1 cellular context compared by ENCODE assay signal in the genomic region with DNA sequence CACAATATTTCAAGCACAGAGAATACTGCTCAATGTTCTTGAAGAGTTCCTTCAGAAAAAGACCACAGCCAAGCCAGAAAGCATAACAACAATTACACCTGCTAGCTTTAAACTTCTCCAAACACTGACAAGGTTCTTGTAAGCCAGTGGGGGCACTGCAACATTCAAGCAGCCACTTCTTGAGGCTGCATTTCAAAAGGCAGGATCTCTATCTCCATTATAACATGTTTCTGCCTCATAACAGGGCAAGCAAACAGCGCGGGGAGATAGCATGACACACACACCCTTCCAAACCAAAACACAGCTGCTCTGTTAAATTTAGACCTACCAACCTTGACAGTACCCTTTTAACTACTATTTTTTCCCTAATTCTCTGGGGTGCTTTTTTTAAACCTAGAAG.
TF ChIP-seq lines count a peak whose summit lies in the region.

No MANE protein-coding gene starts in this region.

TF ChIP-seq in H1, 55 proteins besides CTCF, POLR2A, EP300 and RAD21:
- TF ChIP-seq POU5F1 (IDR thresholded peaks at IDR 0.05; ENCODE audit: low read depth, low read length): no peak
- no peak for TF ChIP-seq TCF12 (IDR thresholded peaks at IDR 0.05; ENCODE audit: low read depth, low read length)
- TF ChIP-seq GTF2F1 (IDR thresholded peaks at IDR 0.05; ENCODE audit: borderline replicate concordance, low read depth, low read length): no peak
- TF ChIP-seq, protein P1, sequence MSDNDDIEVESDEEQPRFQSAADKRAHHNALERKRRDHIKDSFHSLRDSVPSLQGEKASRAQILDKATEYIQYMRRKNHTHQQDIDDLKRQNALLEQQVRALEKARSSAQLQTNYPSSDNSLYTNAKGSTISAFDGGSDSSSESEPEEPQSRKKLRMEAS (IDR thresholded peaks at IDR 0.05): no peak
- TF ChIP-seq CBX5 (IDR thresholded peaks at IDR 0.05; ENCODE audit: low read depth, low read length): no peak
- TF ChIP-seq, protein P2, sequence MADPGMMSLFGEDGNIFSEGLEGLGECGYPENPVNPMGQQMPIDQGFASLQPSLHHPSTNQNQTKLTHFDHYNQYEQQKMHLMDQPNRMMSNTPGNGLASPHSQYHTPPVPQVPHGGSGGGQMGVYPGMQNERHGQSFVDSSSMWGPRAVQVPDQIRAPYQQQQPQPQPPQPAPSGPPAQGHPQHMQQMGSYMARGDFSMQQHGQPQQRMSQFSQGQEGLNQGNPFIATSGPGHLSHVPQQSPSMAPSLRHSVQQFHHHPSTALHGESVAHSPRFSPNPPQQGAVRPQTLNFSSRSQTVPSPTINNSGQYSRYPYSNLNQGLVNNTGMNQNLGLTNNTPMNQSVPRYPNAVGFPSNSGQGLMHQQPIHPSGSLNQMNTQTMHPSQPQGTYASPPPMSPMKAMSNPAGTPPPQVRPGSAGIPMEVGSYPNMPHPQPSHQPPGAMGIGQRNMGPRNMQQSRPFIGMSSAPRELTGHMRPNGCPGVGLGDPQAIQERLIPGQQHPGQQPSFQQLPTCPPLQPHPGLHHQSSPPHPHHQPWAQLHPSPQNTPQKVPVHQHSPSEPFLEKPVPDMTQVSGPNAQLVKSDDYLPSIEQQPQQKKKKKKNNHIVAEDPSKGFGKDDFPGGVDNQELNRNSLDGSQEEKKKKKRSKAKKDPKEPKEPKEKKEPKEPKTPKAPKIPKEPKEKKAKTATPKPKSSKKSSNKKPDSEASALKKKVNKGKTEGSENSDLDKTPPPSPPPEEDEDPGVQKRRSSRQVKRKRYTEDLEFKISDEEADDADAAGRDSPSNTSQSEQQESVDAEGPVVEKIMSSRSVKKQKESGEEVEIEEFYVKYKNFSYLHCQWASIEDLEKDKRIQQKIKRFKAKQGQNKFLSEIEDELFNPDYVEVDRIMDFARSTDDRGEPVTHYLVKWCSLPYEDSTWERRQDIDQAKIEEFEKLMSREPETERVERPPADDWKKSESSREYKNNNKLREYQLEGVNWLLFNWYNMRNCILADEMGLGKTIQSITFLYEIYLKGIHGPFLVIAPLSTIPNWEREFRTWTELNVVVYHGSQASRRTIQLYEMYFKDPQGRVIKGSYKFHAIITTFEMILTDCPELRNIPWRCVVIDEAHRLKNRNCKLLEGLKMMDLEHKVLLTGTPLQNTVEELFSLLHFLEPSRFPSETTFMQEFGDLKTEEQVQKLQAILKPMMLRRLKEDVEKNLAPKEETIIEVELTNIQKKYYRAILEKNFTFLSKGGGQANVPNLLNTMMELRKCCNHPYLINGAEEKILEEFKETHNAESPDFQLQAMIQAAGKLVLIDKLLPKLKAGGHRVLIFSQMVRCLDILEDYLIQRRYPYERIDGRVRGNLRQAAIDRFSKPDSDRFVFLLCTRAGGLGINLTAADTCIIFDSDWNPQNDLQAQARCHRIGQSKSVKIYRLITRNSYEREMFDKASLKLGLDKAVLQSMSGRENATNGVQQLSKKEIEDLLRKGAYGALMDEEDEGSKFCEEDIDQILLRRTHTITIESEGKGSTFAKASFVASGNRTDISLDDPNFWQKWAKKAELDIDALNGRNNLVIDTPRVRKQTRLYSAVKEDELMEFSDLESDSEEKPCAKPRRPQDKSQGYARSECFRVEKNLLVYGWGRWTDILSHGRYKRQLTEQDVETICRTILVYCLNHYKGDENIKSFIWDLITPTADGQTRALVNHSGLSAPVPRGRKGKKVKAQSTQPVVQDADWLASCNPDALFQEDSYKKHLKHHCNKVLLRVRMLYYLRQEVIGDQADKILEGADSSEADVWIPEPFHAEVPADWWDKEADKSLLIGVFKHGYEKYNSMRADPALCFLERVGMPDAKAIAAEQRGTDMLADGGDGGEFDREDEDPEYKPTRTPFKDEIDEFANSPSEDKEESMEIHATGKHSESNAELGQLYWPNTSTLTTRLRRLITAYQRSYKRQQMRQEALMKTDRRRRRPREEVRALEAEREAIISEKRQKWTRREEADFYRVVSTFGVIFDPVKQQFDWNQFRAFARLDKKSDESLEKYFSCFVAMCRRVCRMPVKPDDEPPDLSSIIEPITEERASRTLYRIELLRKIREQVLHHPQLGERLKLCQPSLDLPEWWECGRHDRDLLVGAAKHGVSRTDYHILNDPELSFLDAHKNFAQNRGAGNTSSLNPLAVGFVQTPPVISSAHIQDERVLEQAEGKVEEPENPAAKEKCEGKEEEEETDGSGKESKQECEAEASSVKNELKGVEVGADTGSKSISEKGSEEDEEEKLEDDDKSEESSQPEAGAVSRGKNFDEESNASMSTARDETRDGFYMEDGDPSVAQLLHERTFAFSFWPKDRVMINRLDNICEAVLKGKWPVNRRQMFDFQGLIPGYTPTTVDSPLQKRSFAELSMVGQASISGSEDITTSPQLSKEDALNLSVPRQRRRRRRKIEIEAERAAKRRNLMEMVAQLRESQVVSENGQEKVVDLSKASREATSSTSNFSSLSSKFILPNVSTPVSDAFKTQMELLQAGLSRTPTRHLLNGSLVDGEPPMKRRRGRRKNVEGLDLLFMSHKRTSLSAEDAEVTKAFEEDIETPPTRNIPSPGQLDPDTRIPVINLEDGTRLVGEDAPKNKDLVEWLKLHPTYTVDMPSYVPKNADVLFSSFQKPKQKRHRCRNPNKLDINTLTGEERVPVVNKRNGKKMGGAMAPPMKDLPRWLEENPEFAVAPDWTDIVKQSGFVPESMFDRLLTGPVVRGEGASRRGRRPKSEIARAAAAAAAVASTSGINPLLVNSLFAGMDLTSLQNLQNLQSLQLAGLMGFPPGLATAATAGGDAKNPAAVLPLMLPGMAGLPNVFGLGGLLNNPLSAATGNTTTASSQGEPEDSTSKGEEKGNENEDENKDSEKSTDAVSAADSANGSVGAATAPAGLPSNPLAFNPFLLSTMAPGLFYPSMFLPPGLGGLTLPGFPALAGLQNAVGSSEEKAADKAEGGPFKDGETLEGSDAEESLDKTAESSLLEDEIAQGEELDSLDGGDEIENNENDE (IDR thresholded peaks at IDR 0.05; ENCODE audit: insufficient replicate concordance, low read length): no peak
- no peak for TF ChIP-seq SRF (IDR thresholded peaks at IDR 0.05; ENCODE audit: low read depth, low read length)
- TF ChIP-seq HDAC2 (IDR thresholded peaks at IDR 0.05; ENCODE audit: borderline replicate concordance in 1 of 2, low read depth in 2 of 2, low read length in 2 of 2): no peak
- no peak for TF ChIP-seq CEBPB (IDR thresholded peaks at IDR 0.05; ENCODE audit: low read depth, low read length)
- no peak for TF ChIP-seq PHF8 (conservative IDR thresholded peaks at IDR 0.05; ENCODE audit: low read depth, low read length)
- no peak for TF ChIP-seq TBP (IDR thresholded peaks at IDR 0.05; ENCODE audit: low read depth, low read length)
- TF ChIP-seq BACH1 (IDR thresholded peaks at IDR 0.05; ENCODE audit: low read length): no peak
- no peak for TF ChIP-seq NANOG (IDR thresholded peaks at IDR 0.05; ENCODE audit: insufficient read depth, low read depth, low read length, poor library complexity, severe bottlenecking)
- TF ChIP-seq RNF2 (IDR thresholded peaks at IDR 0.05; ENCODE audit: borderline replicate concordance, low read depth, low read length, missing control alignments, poor library complexity, severe bottlenecking): no peak
- TF ChIP-seq ASH2L (IDR thresholded peaks at IDR 0.05; ENCODE audit: low read length): no peak
